ENCODE assay signal across 10 cellular contexts in genomic region chr11:6656936-6657335, GRCh38. TPM values are rescaled to one million over a fixed set of nuclear protein-coding genes. Genes with fewer than 3 reads are reported as not detected.
A peak's percentile ranks its signal among the peaks of the same experiment; 100 is the strongest.
DNase-seq lines count a peak whose midpoint lies in the region; ATAC-seq and TF ChIP-seq lines count a peak whose summit lies in the region.
"Had no signal": no experiment of that assay in that cellular context is flagged by ENCODE, and none has a peak within 500 bp of the region (broad histone marks: within the 10 kb centered on the region; RNA-seq: fewer than 3 reads in every experiment).

No MANE protein-coding gene starts in this region.

- peak overlapping the region; percentile 70 for H3K4me2 ChIP-seq in hepatocyte

- H2AFZ ChIP-seq in hepatocyte: peak overlapping the region; percentile 64

- H3K27ac Mint-ChIP-seq in T-cell: peak overlapping the region; percentile 40 to 71

- H3K27me3 Mint-ChIP-seq in T-cell: no peaks in the 10 kb centered on the region

- H3K27ac ChIP-seq in hepatocyte (peak overlapping the region; percentile 87), rectal smooth muscle tissue (ENCODE audit: low read depth, low read length) (no peak overlapping the region), foreskin keratinocyte (no peak overlapping the region)

- peaks cover 42% of the 10 kb centered on the region for H3K79me2 ChIP-seq in hepatocyte

- no peaks in the 10 kb centered on the region for H3K9me3 ChIP-seq in hepatocyte (ENCODE audit: low read depth)
- H3K9me3 ChIP-seq: esophagus squamous epithelium had no signal

- H3K36me3 ChIP-seq in H7 (replicated peaks; ENCODE audit: control insufficient read depth, insufficient read depth, low read length) (no peaks in the 10 kb centered on the region), hepatocyte (replicated peaks; ENCODE audit: insufficient read depth, low read depth) (no peaks in the 10 kb centered on the region), rectal smooth muscle tissue (ENCODE audit: control insufficient read depth, insufficient read depth, low read length) (no peaks in the 10 kb centered on the region)
- H3K36me3 ChIP-seq: esophagus squamous epithelium had no signal

- POLR2A ChIA-PET in T-cell (lab: Charles Lee): no interaction called here

- intact Hi-C loops in posterior vena cava (cut with DNase I): loop anchor here in 1 of 2 donors (5.0 kb wide), 1 partner anchor 40 kb away; the partner anchor contains the start of gene TPP1

- no peaks in the 10 kb centered on the region for H3K9me3 Mint-ChIP-seq in T-cell

- 64% methylated on average over 5 of the region's 5 CpGs for WGBS in hepatocyte (ENCODE audit: low lambda C conversion rate, missing lambda C conversion rate)

- CTCF ChIA-PET in T-cell (lab: Charles Lee): interaction anchor here in 1 of 2 donors (0.6 kb wide), 1 partner anchor 319 kb away, joined by 3 read pairs; no protein-coding TSS in a partner anchor

- H4K20me1 ChIP-seq in hepatocyte (ENCODE audit: insufficient read depth, poor library complexity, severe bottlenecking): peaks cover 10% of the 10 kb centered on the region

- ATAC-seq in T-cell (replicated peaks in 1 of 4) (no peak), foreskin keratinocyte (no peak)
- ATAC-seq: SK-N-SH treated with all-trans-retinoic acid at 6 μM for 48 hours had no signal

- no peaks in the 10 kb centered on the region for H3K9me2 ChIP-seq in hepatocyte (replicated peaks; ENCODE audit: insufficient read depth)

- H3K9ac ChIP-seq in rectal smooth muscle tissue (ENCODE audit: low read length): no peak overlapping the region

- H3K4me3 Mint-ChIP-seq in T-cell: peak overlapping the region; percentile 53 to 78 (median 70)

- peaks cover 0 to 11% (median 8%) of the 10 kb centered on the region in 3 donors for H3K4me1 Mint-ChIP-seq in T-cell

- H3K36me3 Mint-ChIP-seq in T-cell: no peaks in the 10 kb centered on the region

- TF ChIP-seq CTCF in hepatocyte (IDR thresholded peaks at IDR 0.05; ENCODE audit: poor library complexity) (no peak), foreskin keratinocyte (conservative IDR thresholded peaks at IDR 0.05) (no peak)

- H3K27me3 ChIP-seq in H7 (ENCODE audit: control insufficient read depth, insufficient read depth, low read length): peaks cover 24% of the 10 kb centered on the region
- peaks cover 23% of the 10 kb centered on the region for H3K27me3 ChIP-seq in hepatocyte
- H3K27me3 ChIP-seq in rectal smooth muscle tissue (ENCODE audit: control insufficient read depth, insufficient read depth, low read length): peaks cover 4% of the 10 kb centered on the region
- H3K27me3 ChIP-seq in foreskin keratinocyte: peaks cover 84% of the 10 kb centered on the region

- DNase-seq in H7 (no peak), T-cell (no peak), hepatocyte (ENCODE audit: low spot score) (no peak), posterior vena cava (ENCODE audit: low spot score) (no peak), foreskin keratinocyte (no peak), NCI-H1048 (lab: John Stamatoyannopoulos, UW) (no peak)
- DNase-seq: COR-L47, esophagus squamous epithelium had no signal

- H3K4me3 ChIP-seq in H7 (ENCODE audit: insufficient read depth, low read depth, low read length): peak overlapping the region; percentile 59; the same call in 1 of the 2 replicates
- H3K4me3 ChIP-seq in hepatocyte: peak overlapping the region; percentile 38
- H3K4me3 ChIP-seq in rectal smooth muscle tissue (ENCODE audit: low read length): peak overlapping the region; percentile 73

- H3K4me1 ChIP-seq in hepatocyte (ENCODE audit: insufficient read depth) (peaks cover 5% of the 10 kb centered on the region), rectal smooth muscle tissue (ENCODE audit: control insufficient read depth, insufficient read depth, low read length) (peaks cover 9% of the 10 kb centered on the region), foreskin keratinocyte (no peaks in the 10 kb centered on the region)

RNA-seq across cellular contexts. Expression of gene DCHS1, which starts 1.3 kb away (rescaled TPM):
- total RNA-seq in H7 (2014; rRNA removed; shearing (Covaris generic)): 15.7 and 16.8 TPM in 2 replicates
- 10 to 100 TPM in 3 of 5 donors, 1 to 10 TPM in 2; 4.9 to 14.8 (median 10.4) TPM for total RNA-seq in T-cell
- total RNA-seq in hepatocyte: 8.5 and 15.2 TPM in 2 replicates
- polyA plus RNA-seq in hepatocyte: 6.3 and 8.0 TPM in 2 replicates
- total RNA-seq in posterior vena cava: 10 to 100 TPM; 28.9 to 42.3 TPM
- total RNA-seq in foreskin keratinocyte: 0.03 and 0.11 TPM in 2 replicates
- 0.02 and 0.03 TPM in 2 replicates for polyA plus RNA-seq in foreskin keratinocyte

RNA-seq across cellular contexts. Expression of gene MRPL17, which starts 26.2 kb away (rescaled TPM):
- 72.9 and 110 TPM in 2 replicates for total RNA-seq in H7 (2014; rRNA removed; shearing (Covaris generic))
- 10 to 100 TPM; 12.1 to 33.1 (median 30.2) TPM for total RNA-seq in T-cell
- total RNA-seq in hepatocyte: 34.5 and 71.9 TPM in 2 replicates
- 62.7 and 71.9 TPM in 2 replicates for polyA plus RNA-seq in hepatocyte
- 10 to 100 TPM; 25.6 to 28.2 TPM for total RNA-seq in posterior vena cava
- total RNA-seq in foreskin keratinocyte: 70.5 and 78.7 TPM in 2 replicates
- polyA plus RNA-seq in foreskin keratinocyte: 143 and 152 TPM in 2 replicates

RNA-seq across cellular contexts. Expression of gene TPP1, which starts 37.7 kb away (rescaled TPM):
- 13.9 and 17.1 TPM in 2 replicates for total RNA-seq in H7 (2014; rRNA removed; shearing (Covaris generic))
- total RNA-seq in T-cell (100 to 1,000 TPM in 3 of 5 donors, 10 to 100 TPM in 2; 67.4 to 168 (median 132) TPM), hepatocyte (68.4 and 105 TPM in 2 replicates), posterior vena cava (100 to 1,000 TPM in 1 of 2 donors, 10 to 100 TPM in 1; 80.9 to 137 TPM), foreskin keratinocyte (36.3 and 43.3 TPM in 2 replicates)
- polyA plus RNA-seq in hepatocyte (170 and 185 TPM in 2 replicates), foreskin keratinocyte (33.0 and 33.1 TPM in 2 replicates)

RNA-seq across cellular contexts. Expression of gene TAF10, which starts 44.9 kb away (rescaled TPM):
- 121 and 198 TPM in 2 replicates for total RNA-seq in H7 (2014; rRNA removed; shearing (Covaris generic))
- total RNA-seq in T-cell: 100 to 1,000 TPM in 4 of 5 donors, 10 to 100 TPM in 1; 99.4 to 152 (median 144) TPM
- 29.5 and 33.3 TPM in 2 replicates for total RNA-seq in hepatocyte
- polyA plus RNA-seq in hepatocyte: 248 and 295 TPM in 2 replicates
- 100 to 1,000 TPM in 1 of 2 donors, 10 to 100 TPM in 1; 85.9 to 107 TPM for total RNA-seq in posterior vena cava
- total RNA-seq in foreskin keratinocyte: 152 and 171 TPM in 2 replicates
- polyA plus RNA-seq in foreskin keratinocyte: 195 and 218 TPM in 2 replicates

RNA-seq across cellular contexts. Expression of gene ILK, which starts 53.4 kb away (rescaled TPM):
- 114 and 130 TPM in 2 replicates for total RNA-seq in H7 (2014; rRNA removed; shearing (Covaris generic))
- 100 to 1,000 TPM in 2 of 5 donors, 10 to 100 TPM in 3; 49.3 to 111 (median 99.4) TPM for total RNA-seq in T-cell
- 110 and 114 TPM in 2 replicates for total RNA-seq in hepatocyte
- polyA plus RNA-seq in hepatocyte: 126 and 135 TPM in 2 replicates
- 100 to 1,000 TPM; 340 to 384 TPM for total RNA-seq in posterior vena cava
- total RNA-seq in foreskin keratinocyte: 143 and 151 TPM in 2 replicates
- polyA plus RNA-seq in foreskin keratinocyte: 143 and 150 TPM in 2 replicates
